Comparison of ENCODE assay signal across 1 cellular context in the genomic region with DNA sequence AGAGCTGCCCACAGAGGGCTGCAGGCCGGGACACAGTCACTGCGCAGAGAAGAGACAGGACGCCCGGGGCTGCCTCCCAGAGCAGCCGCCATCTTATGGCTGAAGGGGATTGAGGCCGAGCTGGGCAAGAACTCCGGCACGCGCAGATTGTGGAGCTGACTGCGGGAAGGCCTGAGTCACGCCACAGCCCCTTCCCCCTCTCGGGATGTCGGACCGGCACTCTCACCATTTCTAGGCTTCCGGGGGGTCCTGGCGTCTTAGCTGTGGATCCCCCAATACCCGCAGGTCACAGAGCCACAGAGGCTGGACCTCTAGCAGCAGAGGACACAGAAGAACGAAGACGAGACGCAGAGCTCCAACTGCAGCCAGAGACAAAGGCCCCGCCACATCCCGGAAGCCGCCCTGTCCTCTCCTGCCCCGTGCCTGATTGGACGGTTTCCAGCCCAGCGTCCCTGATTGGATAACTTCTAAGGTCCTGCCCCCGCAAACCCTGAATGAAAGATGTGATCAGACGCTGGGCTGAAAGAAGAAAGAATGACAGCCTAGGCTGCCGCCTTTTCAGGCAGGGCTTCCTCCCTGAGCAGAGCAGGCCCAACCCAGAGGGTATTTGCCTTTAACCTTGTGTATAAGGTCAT.
TF ChIP-seq lines count a peak whose summit lies in the region.

A gene (minus strand): TSS at position 373 of the 635 bp plus-strand sequence. CDS start 144 bp downstream, at position 229.

TF ChIP-seq in K562, 482 proteins besides CTCF, POLR2A, EP300 and RAD21 (continued from another document):
- TF ChIP-seq ZKSCAN3 (CRISPR knock-in tag; IDR thresholded peaks at IDR 0.05) (no peak), ZNF785 (CRISPR knock-in tag; IDR thresholded peaks at IDR 0.05) (no peak), ARID1B (IDR thresholded peaks at IDR 0.05) (no peak), CBX1 (IDR thresholded peaks at IDR 0.05; ENCODE audit: low read depth) (peak; percentile 48; the same call in 1 of the 2 replicates), SMARCE1 (IDR thresholded peaks at IDR 0.05) (no peak), ZNF445 (CRISPR knock-in tag; IDR thresholded peaks at IDR 0.05; ENCODE audit: low read depth) (no peak), ATF1 (CRISPR knock-in tag; IDR thresholded peaks at IDR 0.05) (no peak), ATF1 (tag; IDR thresholded peaks at IDR 0.05) (peak; percentile 23; the same call in 1 of the 2 replicates), ZZZ3 (IDR thresholded peaks at IDR 0.05) (no peak), ZBTB1 (CRISPR knock-in tag; IDR thresholded peaks at IDR 0.05; ENCODE audit: borderline replicate concordance, low read depth) (no peak), SNRNP70 (optimal IDR thresholded peaks at IDR 0.05; ENCODE audit: low read depth, low read length) (no peak), SIX5 (IDR thresholded peaks at IDR 0.05; ENCODE audit: borderline replicate concordance in 1 of 2, insufficient read depth in 1 of 2, low read depth in 1 of 2, low read length in 2 of 2) (no peak), ATF7 (IDR thresholded peaks at IDR 0.05) (no peak), PHF8 (IDR thresholded peaks at IDR 0.05; ENCODE audit: borderline replicate concordance, low read length) (peak; percentile 44), PCBP2 (IDR thresholded peaks at IDR 0.05; ENCODE audit: low read depth, low read length, poor library complexity, severe bottlenecking) (no peak), ETV1 (tag; conservative IDR thresholded peaks at IDR 0.05; ENCODE audit: low read depth) (no peak), NCOA2 (IDR thresholded peaks at IDR 0.05; ENCODE audit: partially characterized antibody in 2 of 2) (no peak), NR2C1 (IDR thresholded peaks at IDR 0.05) (no peak), NR2C1 (tag; IDR thresholded peaks at IDR 0.05) (no peak), EGR1 (conservative IDR thresholded peaks at IDR 0.05) (peak; percentile 80), NR2F6 (CRISPR knock-in tag; IDR thresholded peaks at IDR 0.05) (no peak), GABPB2 (CRISPR knock-in tag; conservative IDR thresholded peaks at IDR 0.05) (no peak), SRSF9 (IDR thresholded peaks at IDR 0.05; ENCODE audit: borderline replicate concordance, low read depth, low read length) (no peak), GTF2F1 (IDR thresholded peaks at IDR 0.05; ENCODE audit: low read depth, low read length) (no peak), IFI16 (CRISPR knock-in tag; IDR thresholded peaks at IDR 0.05) (no peak), HEY1 (CRISPR knock-in tag; IDR thresholded peaks at IDR 0.05; ENCODE audit: borderline replicate concordance) (no peak), KAT7 (CRISPR knock-in tag; IDR thresholded peaks at IDR 0.05; ENCODE audit: borderline replicate concordance) (no peak), MAFG (tag; conservative IDR thresholded peaks at IDR 0.05) (no peak), CC2D1A (IDR thresholded peaks at IDR 0.05) (peak; percentile 52; the same call in 1 of the 2 replicates), ZNF311 (CRISPR knock-in tag; IDR thresholded peaks at IDR 0.05) (no peak), FUS (optimal IDR thresholded peaks at IDR 0.05; ENCODE audit: low read depth, low read length) (no peak), TFAM (CRISPR knock-in tag; conservative IDR thresholded peaks at IDR 0.05) (no peak), NFE2L1 (tag; IDR thresholded peaks at IDR 0.05; ENCODE audit: borderline replicate concordance, low read depth) (no peak), PTRF (tag; IDR thresholded peaks at IDR 0.05) (no peak), ZSCAN29 (IDR thresholded peaks at IDR 0.05) (no peak)
- TF ChIP-seq, protein P1, sequence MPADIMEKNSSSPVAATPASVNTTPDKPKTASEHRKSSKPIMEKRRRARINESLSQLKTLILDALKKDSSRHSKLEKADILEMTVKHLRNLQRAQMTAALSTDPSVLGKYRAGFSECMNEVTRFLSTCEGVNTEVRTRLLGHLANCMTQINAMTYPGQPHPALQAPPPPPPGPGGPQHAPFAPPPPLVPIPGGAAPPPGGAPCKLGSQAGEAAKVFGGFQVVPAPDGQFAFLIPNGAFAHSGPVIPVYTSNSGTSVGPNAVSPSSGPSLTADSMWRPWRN (IDR thresholded peaks at IDR 0.05; ENCODE audit: low read depth), result no peak
- TF ChIP-seq, protein P2, sequence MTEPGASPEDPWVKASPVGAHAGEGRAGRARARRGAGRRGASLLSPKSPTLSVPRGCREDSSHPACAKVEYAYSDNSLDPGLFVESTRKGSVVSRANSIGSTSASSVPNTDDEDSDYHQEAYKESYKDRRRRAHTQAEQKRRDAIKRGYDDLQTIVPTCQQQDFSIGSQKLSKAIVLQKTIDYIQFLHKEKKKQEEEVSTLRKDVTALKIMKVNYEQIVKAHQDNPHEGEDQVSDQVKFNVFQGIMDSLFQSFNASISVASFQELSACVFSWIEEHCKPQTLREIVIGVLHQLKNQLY (CRISPR knock-in tag; conservative IDR thresholded peaks at IDR 0.05), result no peak
- TF ChIP-seq, protein P3, sequence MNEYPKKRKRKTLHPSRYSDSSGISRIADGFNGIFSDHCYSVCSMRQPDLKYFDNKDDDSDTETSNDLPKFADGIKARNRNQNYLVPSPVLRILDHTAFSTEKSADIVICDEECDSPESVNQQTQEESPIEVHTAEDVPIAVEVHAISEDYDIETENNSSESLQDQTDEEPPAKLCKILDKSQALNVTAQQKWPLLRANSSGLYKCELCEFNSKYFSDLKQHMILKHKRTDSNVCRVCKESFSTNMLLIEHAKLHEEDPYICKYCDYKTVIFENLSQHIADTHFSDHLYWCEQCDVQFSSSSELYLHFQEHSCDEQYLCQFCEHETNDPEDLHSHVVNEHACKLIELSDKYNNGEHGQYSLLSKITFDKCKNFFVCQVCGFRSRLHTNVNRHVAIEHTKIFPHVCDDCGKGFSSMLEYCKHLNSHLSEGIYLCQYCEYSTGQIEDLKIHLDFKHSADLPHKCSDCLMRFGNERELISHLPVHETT (CRISPR knock-in tag; conservative IDR thresholded peaks at IDR 0.05 in 1 of 2, IDR thresholded peaks at IDR 0.05 in 1 of 2), result no peak
